In genomic region chr13:100589178-100589725, GRCh38 we compare ENCODE assay signal across 8 cellular contexts. TPM values are rescaled to one million over a fixed set of nuclear protein-coding genes. Genes with fewer than 3 reads are reported as not detected.
DNase-seq lines count a peak whose midpoint lies in the region; ATAC-seq, FAIRE-seq and TF ChIP-seq lines count a peak whose summit lies in the region.

No MANE protein-coding gene starts in this region.

- no peaks in the 10 kb centered on the region for H3F3A ChIP-seq in neural cell (ENCODE audit: insufficient read depth, low read length, poor library complexity, severe bottlenecking)

- no peaks in the 10 kb centered on the region for H3K36me3 Mint-ChIP-seq in CD4-positive, alpha-beta memory T cell
- H3K36me3 Mint-ChIP-seq in astrocyte (ENCODE audit: low read depth, unreplicated experiment) = no peaks in the 10 kb centered on the region

- H3K4me1 ChIP-seq in CD4-positive, alpha-beta memory T cell (ENCODE audit: insufficient read depth, low read length) = peaks cover 35% of the 10 kb centered on the region
- H3K4me1 ChIP-seq in KMS-11 (ENCODE audit: low read depth, poor library complexity, severe bottlenecking) (peaks cover 8% of the 10 kb centered on the region), astrocyte (ENCODE audit: insufficient read depth, low read length) (peaks cover 8% of the 10 kb centered on the region)

- peak overlapping the region; percentile 42 for H3K27ac ChIP-seq in CD4-positive, alpha-beta memory T cell (ENCODE audit: low read depth, low read length)
- H3K27ac ChIP-seq in KMS-11 = no peak overlapping the region
- no peak overlapping the region for H3K27ac ChIP-seq in astrocyte (ENCODE audit: low read depth, low read length)
- no peak overlapping the region for H3K27ac ChIP-seq in neural cell (ENCODE audit: low read length)

- POLR2A ChIA-PET in CD4-positive, alpha-beta memory T cell (lab: Charles Lee; ENCODE audit: partially characterized antibody) = interaction anchor here (0.8 to 4.0 kb wide), 4 partner anchors 10 to 931 kb away, joined by 3 to 27 read pairs (median 13); partner anchors contain the start of gene TMTC4

- H3K27ac Mint-ChIP-seq in CD4-positive, alpha-beta memory T cell = peak overlapping the region; percentile 71 to 95 (median 91)
- peak overlapping the region; percentile 44 for H3K27ac Mint-ChIP-seq in astrocyte (ENCODE audit: unreplicated experiment)

- H3K4me1 Mint-ChIP-seq in CD4-positive, alpha-beta memory T cell = peaks cover 30 to 46% (median 36%) of the 10 kb centered on the region in 4 donors
- H3K4me1 Mint-ChIP-seq in astrocyte (ENCODE audit: low read depth, unreplicated experiment) = peaks cover 3% of the 10 kb centered on the region

- no peaks in the 10 kb centered on the region for H3K9me2 ChIP-seq in neural cell (ENCODE audit: insufficient read depth, low read length)

- peak overlapping the region; percentile 85 for H2AFZ ChIP-seq in KMS-11 (ENCODE audit: low read depth)
- H2AFZ ChIP-seq in astrocyte (ENCODE audit: low read depth, low read length) = peak overlapping the region; percentile 91
- no peak overlapping the region for H2AFZ ChIP-seq in neural cell (ENCODE audit: low read depth, low read length)

- no peaks in the 10 kb centered on the region for H3K36me3 ChIP-seq in CD4-positive, alpha-beta memory T cell (ENCODE audit: insufficient read depth, low read length)
- H3K36me3 ChIP-seq in KMS-11 (ENCODE audit: insufficient read depth) (no peaks in the 10 kb centered on the region), astrocyte (ENCODE audit: insufficient read depth, low read length) (no peaks in the 10 kb centered on the region), neural cell (ENCODE audit: insufficient read depth, low read length) (no peaks in the 10 kb centered on the region)

- no peak for DNase-seq in CD4-positive, alpha-beta memory T cell
- DNase-seq in astrocyte (ENCODE audit: low read depth) (no peak), OCI-M2 (lab: John Stamatoyannopoulos, UW; ENCODE audit: unreplicated experiment) (no peak), putamen (ENCODE audit: low spot score) (no peak), MV-4-11 (lab: John Stamatoyannopoulos, UW) (no peak), left ventricle myocardium superior (no peak)

- CTCF ChIA-PET in CD4-positive, alpha-beta memory T cell (lab: Charles Lee; ENCODE audit: partially characterized antibody) = interaction anchor here (0.9 to 9.5 kb wide), 9 partner anchors 11 to 84 kb away, joined by 3 to 182 read pairs (median 5); partner anchors contain the start of gene TMTC4

- H3K4me3 ChIP-seq in CD4-positive, alpha-beta memory T cell (ENCODE audit: low read length in 2 of 2) = peak overlapping the region; percentile 32 to 77
- H3K4me3 ChIP-seq in KMS-11 (IDR thresholded peaks at IDR 0.05; ENCODE audit: insufficient read depth, low read depth, low read length) (no peak overlapping the region), astrocyte (ENCODE audit: insufficient read depth, low read depth, low read length) (no peak overlapping the region), neural cell (ENCODE audit: low read length) (peak overlapping the region; percentile 46)

- H3K27me3 Mint-ChIP-seq in CD4-positive, alpha-beta memory T cell = no peaks in the 10 kb centered on the region
- H3K27me3 Mint-ChIP-seq in astrocyte (ENCODE audit: low read depth, unreplicated experiment) = peaks cover 3% of the 10 kb centered on the region

- H3K27me3 ChIP-seq in CD4-positive, alpha-beta memory T cell (ENCODE audit: insufficient read depth, low read length) = no peaks in the 10 kb centered on the region
- no peaks in the 10 kb centered on the region for H3K27me3 ChIP-seq in KMS-11 (ENCODE audit: insufficient read depth, low read depth)
- no peaks in the 10 kb centered on the region for H3K27me3 ChIP-seq in astrocyte (ENCODE audit: insufficient read depth, low read length)
- H3K27me3 ChIP-seq in neural cell (ENCODE audit: insufficient read depth, low read depth, low read length) = peaks cover 3% of the 10 kb centered on the region

- no peak for ATAC-seq in left ventricle myocardium superior

- no peak for TF ChIP-seq CTCF in KMS-11 (conservative IDR thresholded peaks at IDR 0.05; ENCODE audit: low read depth, low read length)
- TF ChIP-seq CTCF in astrocyte (IDR thresholded peaks at IDR 0.05; ENCODE audit: insufficient read depth, low read depth, low read length) = no peak
- TF ChIP-seq CTCF in neural cell (IDR thresholded peaks at IDR 0.05; ENCODE audit: poor library complexity, severe bottlenecking) = no peak

- peaks cover 0 to 2% (median 0%) of the 10 kb centered on the region in 8 donors for H3K9me3 Mint-ChIP-seq in CD4-positive, alpha-beta memory T cell
- no peaks in the 10 kb centered on the region for H3K9me3 Mint-ChIP-seq in astrocyte (ENCODE audit: unreplicated experiment)

- TF ChIP-seq RAD21 in neural cell (conservative IDR thresholded peaks at IDR 0.05) = no peak

- intact Hi-C loops in CD4-positive, alpha-beta memory T cell (cut with micrococcal nuclease) = loop anchor here (5.0 kb wide), 1 partner anchor 513 kb away; no protein-coding TSS in a partner anchor
- intact Hi-C loops in left ventricle myocardium superior (cut with micrococcal nuclease) = no loop called here

- H3K4me2 ChIP-seq in KMS-11 = peak overlapping the region; percentile 29; the same call in 1 of the 2 replicates
- peak overlapping the region; percentile 89 for H3K4me2 ChIP-seq in astrocyte (ENCODE audit: low read length)
- no peak overlapping the region for H3K4me2 ChIP-seq in neural cell (ENCODE audit: low read length)

- H3K4me3 Mint-ChIP-seq in CD4-positive, alpha-beta memory T cell = peak overlapping the region; percentile 71 to 90 (median 86)
- H3K4me3 Mint-ChIP-seq in astrocyte (ENCODE audit: unreplicated experiment) = peak overlapping the region; percentile 87

- TF ChIP-seq EP300 in neural cell (conservative IDR thresholded peaks at IDR 0.05; ENCODE audit: poor library complexity, severe bottlenecking) = no peak

- H3K79me2 ChIP-seq in KMS-11 (ENCODE audit: insufficient read depth, low read depth) (no peaks in the 10 kb centered on the region), astrocyte (ENCODE audit: insufficient read depth, low read length) (no peaks in the 10 kb centered on the region), neural cell (replicated peaks; ENCODE audit: insufficient read depth, low read length) (no peaks in the 10 kb centered on the region)

- H3K9ac ChIP-seq in KMS-11 = no peak overlapping the region
- H3K9ac ChIP-seq in astrocyte (ENCODE audit: low read length) = no peak overlapping the region
- no peak overlapping the region for H3K9ac ChIP-seq in neural cell (ENCODE audit: low read length)

- no peak for FAIRE-seq in astrocyte (lab: Jason Lieb, UNC)

- H3K9me3 ChIP-seq in CD4-positive, alpha-beta memory T cell (ENCODE audit: control insufficient read depth in 1 of 2, low read length in 2 of 2) = no peaks in the 10 kb centered on the region
- H3K9me3 ChIP-seq in astrocyte (ENCODE audit: insufficient read depth, low read depth, low read length) (no peaks in the 10 kb centered on the region), neural cell (ENCODE audit: low read length) (no peaks in the 10 kb centered on the region)

- H4K20me1 ChIP-seq in KMS-11 (ENCODE audit: insufficient read depth) (no peaks in the 10 kb centered on the region), astrocyte (ENCODE audit: insufficient read depth, low read length) (no peaks in the 10 kb centered on the region), neural cell (ENCODE audit: insufficient read depth) (no peaks in the 10 kb centered on the region)

TF ChIP-seq in neural cell, 6 proteins besides CTCF, POLR2A, EP300 and RAD21:
- no peak for TF ChIP-seq MXI1 (conservative IDR thresholded peaks at IDR 0.05; ENCODE audit: poor library complexity, severe bottlenecking)
- TF ChIP-seq POLR2AphosphoS5 (IDR thresholded peaks at IDR 0.05) = no peak
- no peak for TF ChIP-seq TAF1 (IDR thresholded peaks at IDR 0.05; ENCODE audit: low read depth)
- TF ChIP-seq EZH2 (IDR thresholded peaks at IDR 0.05; ENCODE audit: borderline replicate concordance, insufficient read depth, low read length, poor library complexity, severe bottlenecking) = no peak

RNA-seq across cellular contexts. Expression of gene GGACT, which starts 0.7 kb away (rescaled TPM):
- 1 to 10 TPM; 6.7 to 9.6 TPM for total RNA-seq in CD4-positive, alpha-beta memory T cell
- 1 to 10 TPM; 4.4 to 7.7 TPM for polyA plus RNA-seq in CD4-positive, alpha-beta memory T cell
- total RNA-seq in astrocyte (7.7 and 7.9 TPM in 2 replicates), left ventricle myocardium superior (1.4 TPM)
- 1.7 TPM in 2 replicates for polyA plus RNA-seq in neural cell
- polyA minus RNA-seq in neural cell = 2.1 and 3.2 TPM in 2 replicates

Comparison
In these comparisons a context has a peak if more than half of its experiments do, and no peak if none do; other contexts are left out.
1. H3K4me3 ChIP-seq: peak in CD4-positive, alpha-beta memory T cell (2 of 2) and neural cell (single experiment); none in KMS-11 (single experiment) and astrocyte (single experiment).